ENCODE assay signal across 13 cellular contexts in genomic region chr2:183665976-183666375, GRCh38.
DNase-seq lines count a peak whose midpoint lies in the region; ATAC-seq and TF ChIP-seq lines count a peak whose summit lies in the region.
"Had no signal": no experiment of that assay in that cellular context is flagged by ENCODE, and none has a peak within 500 bp of the region (broad histone marks: within the 10 kb centered on the region; RNA-seq: fewer than 3 reads in every experiment).

No MANE protein-coding gene starts in this region.

- no peak overlapping the region for H3K23ac ChIP-seq in mesenchymal stem cell (ENCODE audit: low read length in 2 of 2)

- H3K9ac ChIP-seq in mammary epithelial cell (ENCODE audit: insufficient read depth, low read length) (no peak overlapping the region), mesenchymal stem cell (ENCODE audit: low read length) (no peak overlapping the region)

- H3K4me3 Mint-ChIP-seq in MCF 10A (ENCODE audit: unreplicated experiment) = no peak overlapping the region
- H3K4me3 Mint-ChIP-seq in CD4-positive, alpha-beta T cell = no peak overlapping the region
- H3K4me3 Mint-ChIP-seq: activated naive CD4-positive, alpha-beta T cell treated with anti-CD3 and anti-CD28 coated beads, Interleukin-2, amount 50 U/mL, for 24 hours had no signal

- H3K4me1 Mint-ChIP-seq in MCF 10A (ENCODE audit: insufficient read depth, unreplicated experiment) = no peaks in the 10 kb centered on the region
- H3K4me1 Mint-ChIP-seq in CD4-positive, alpha-beta T cell (ENCODE audit: low read depth) = no peaks in the 10 kb centered on the region
- H3K4me1 Mint-ChIP-seq: activated naive CD4-positive, alpha-beta T cell treated with anti-CD3 and anti-CD28 coated beads, Interleukin-2, amount 50 U/mL, for 24 hours had no signal

- H3K27ac Mint-ChIP-seq in MCF 10A (ENCODE audit: low read depth, unreplicated experiment) = no peak overlapping the region
- no peak overlapping the region for H3K27ac Mint-ChIP-seq in CD4-positive, alpha-beta T cell
- H3K27ac Mint-ChIP-seq: activated naive CD4-positive, alpha-beta T cell treated with anti-CD3 and anti-CD28 coated beads, Interleukin-2, amount 50 U/mL, for 24 hours had no signal

- no peaks in the 10 kb centered on the region for H4K20me1 ChIP-seq in mammary epithelial cell (ENCODE audit: insufficient read depth, low read length)

- H2BK12ac ChIP-seq in mesenchymal stem cell (ENCODE audit: low read length in 2 of 2) = no peak overlapping the region

- no peak overlapping the region for H3K4me3 ChIP-seq in mammary epithelial cell (replicated peaks in 1 of 3; ENCODE audit: insufficient read depth in 1 of 3, low read depth in 2 of 3, low read length in 3 of 3)
- no peak overlapping the region for H3K4me3 ChIP-seq in mesenchymal stem cell (ENCODE audit: insufficient read depth in 1 of 2, low read depth in 1 of 2, low read length in 2 of 2)
- H3K4me3 ChIP-seq: testis had no signal

- H3K36me3 Mint-ChIP-seq in MCF 10A (ENCODE audit: insufficient read depth, unreplicated experiment) = no peaks in the 10 kb centered on the region
- H3K36me3 Mint-ChIP-seq in CD4-positive, alpha-beta T cell (ENCODE audit: low read depth) = no peaks in the 10 kb centered on the region
- H3K36me3 Mint-ChIP-seq: activated naive CD4-positive, alpha-beta T cell treated with anti-CD3 and anti-CD28 coated beads, Interleukin-2, amount 50 U/mL, for 24 hours had no signal

- no peak overlapping the region for H3K4ac ChIP-seq in mesenchymal stem cell (ENCODE audit: low read depth in 1 of 2, low read length in 2 of 2)

- DNase-seq in MCF 10A (ENCODE audit: unreplicated experiment) (peak; percentile 20), mammary epithelial cell (no peak), astrocyte of the hippocampus (ENCODE audit: low read depth, low spot score) (peak; percentile 58), mesenchymal stem cell (peak; percentile 37), cerebellar cortex (ENCODE audit: low spot score) (no peak), SKM-1 (lab: John Stamatoyannopoulos, UW; ENCODE audit: unreplicated experiment) (no peak)
- no peak for DNase-seq in CD4-positive, alpha-beta T cell
- DNase-seq: activated CD4-positive, alpha-beta T cell treated with anti-CD3 and anti-CD28 coated beads for 1 hour; T-helper 1 cell; testis had no signal

- H3K9me3 Mint-ChIP-seq in MCF 10A (ENCODE audit: unreplicated experiment) = no peaks in the 10 kb centered on the region
- H3K9me3 Mint-ChIP-seq in CD4-positive, alpha-beta T cell = peaks cover 2% of the 10 kb centered on the region
- H3K9me3 Mint-ChIP-seq: activated naive CD4-positive, alpha-beta T cell treated with anti-CD3 and anti-CD28 coated beads, Interleukin-2, amount 50 U/mL, for 24 hours had no signal

- H4K91ac ChIP-seq in mesenchymal stem cell (ENCODE audit: low read length) = no peak overlapping the region

- H3K27me3 Mint-ChIP-seq in MCF 10A (ENCODE audit: insufficient read depth, unreplicated experiment) = no peaks in the 10 kb centered on the region
- no peaks in the 10 kb centered on the region for H3K27me3 Mint-ChIP-seq in CD4-positive, alpha-beta T cell
- H3K27me3 Mint-ChIP-seq: activated naive CD4-positive, alpha-beta T cell treated with anti-CD3 and anti-CD28 coated beads, Interleukin-2, amount 50 U/mL, for 24 hours had no signal

- in situ Hi-C loops in mammary epithelial cell (cut with MboI; ENCODE audit: low sequenced_read_pairs in 2 of 2) = no loop called here

- POLR2A ChIA-PET in MCF 10A (lab: Yijun Ruan, JAX) = interaction anchor here (0.7 kb wide), 1 partner anchor 156 kb away, joined by 3 read pairs; no protein-coding TSS in a partner anchor
- POLR2A ChIA-PET in CD4-positive, alpha-beta T cell (lab: Charles Lee) = no interaction called here

- no peak overlapping the region for H2AK5ac ChIP-seq in mesenchymal stem cell (ENCODE audit: low read length, severe bottlenecking)

- H4K8ac ChIP-seq in mesenchymal stem cell (ENCODE audit: low read length) = no peak overlapping the region

- dilution Hi-C loops in mammary epithelial cell (cut with HindIII; ENCODE audit: low sequenced_read_pairs) = no loop called here

- CTCF ChIA-PET in MCF 10A (lab: Yijun Ruan, JAX) (no interaction called here), mammary epithelial cell (lab: Charles Lee; ENCODE audit: low non-redundant PET) (no interaction called here)
- CTCF ChIA-PET in CD4-positive, alpha-beta T cell (lab: Charles Lee) = no interaction called here

- H2BK15ac ChIP-seq in mesenchymal stem cell (ENCODE audit: low read depth, poor library complexity, severe bottlenecking) = no peak overlapping the region

- BruUV-seq in MCF 10A (replicated peaks; lab: Mats Ljungman, UMichigan) = no TSS peak
- no TSS peak for BruUV-seq in mammary epithelial cell (replicated peaks; lab: Mats Ljungman, UMichigan)

- H2BK5ac ChIP-seq in mesenchymal stem cell (ENCODE audit: low read depth, low read length, poor library complexity, severe bottlenecking) = no peak overlapping the region

- H2AFZ ChIP-seq in mammary epithelial cell (ENCODE audit: low read depth, low read length) (no peak overlapping the region), mesenchymal stem cell (ENCODE audit: low read depth, low read length) (no peak overlapping the region)

- no peak overlapping the region for H3K27ac ChIP-seq in mammary epithelial cell (ENCODE audit: insufficient read depth, low read depth, low read length)
- no peak overlapping the region for H3K27ac ChIP-seq in mesenchymal stem cell (ENCODE audit: low read length, poor library complexity, severe bottlenecking)
- no peak overlapping the region for H3K27ac ChIP-seq in CD4-positive, alpha-beta T cell (ENCODE audit: low read depth, low read length)
- H3K27ac ChIP-seq: epithelial cell of prostate, testis had no signal

- intact Hi-C loops in MCF 10A (cut with micrococcal nuclease) (no loop called here), mammary epithelial cell (cut with micrococcal nuclease) (no loop called here)
- intact Hi-C loops in CD4-positive, alpha-beta T cell (cut with DNase I, micrococcal nuclease) = no loop called here

- no peak overlapping the region for H2BK120ac ChIP-seq in mesenchymal stem cell (ENCODE audit: low read depth, low read length)

- WGBS in mammary epithelial cell (ENCODE audit: low coverage, missing lambda C conversion rate) = 36% methylated on average over 1 of the region's 1 CpG
- WGBS in mesenchymal stem cell = no CpG with 5 or more reads among the region's 1 CpG

- H3K4me2 ChIP-seq in mammary epithelial cell (ENCODE audit: insufficient read depth, low read depth, low read length) = no peak overlapping the region
- H3K4me2 ChIP-seq in mesenchymal stem cell (ENCODE audit: low read length, poor library complexity, severe bottlenecking) = no peak overlapping the region

- H3K14ac ChIP-seq in mesenchymal stem cell (ENCODE audit: low read length in 2 of 2) = no peak overlapping the region

- H3K18ac ChIP-seq in mesenchymal stem cell (ENCODE audit: low read depth in 1 of 2, low read length in 2 of 2) = no peak overlapping the region

- H3K36me3 ChIP-seq in mammary epithelial cell (ENCODE audit: insufficient read depth, low read length) = no peaks in the 10 kb centered on the region
- H3K36me3 ChIP-seq in mesenchymal stem cell (ENCODE audit: control insufficient read depth in 1 of 2, insufficient read depth in 2 of 2, low read depth in 1 of 2, low read length in 2 of 2) = no peaks in the 10 kb centered on the region

- H3K27me3 ChIP-seq in mammary epithelial cell (ENCODE audit: insufficient read depth, low read length) = no peaks in the 10 kb centered on the region
- no peaks in the 10 kb centered on the region for H3K27me3 ChIP-seq in mesenchymal stem cell (ENCODE audit: control insufficient read depth in 1 of 2, insufficient read depth in 1 of 2, low read length in 2 of 2)
- no peaks in the 10 kb centered on the region for H3K27me3 ChIP-seq in CD4-positive, alpha-beta T cell (ENCODE audit: control insufficient read depth, insufficient read depth, low read length)
- H3K27me3 ChIP-seq: testis had no signal

- H3K9me3 ChIP-seq in mammary epithelial cell (replicated peaks; ENCODE audit: insufficient read depth, low read length) (no peaks in the 10 kb centered on the region), mesenchymal stem cell (ENCODE audit: control insufficient read depth, low read length) (no peaks in the 10 kb centered on the region)
- H3K9me3 ChIP-seq in CD4-positive, alpha-beta T cell (ENCODE audit: control insufficient read depth, low read length) = no peaks in the 10 kb centered on the region
- H3K9me3 ChIP-seq: testis had no signal

- no peak for ATAC-seq in CD4-positive, alpha-beta T cell (ENCODE audit: poor library complexity)
- ATAC-seq in GM19328 (IDR thresholded peaks at IDR 0.05; ENCODE audit: unreplicated experiment) = no peak

- H3K79me2 ChIP-seq in mammary epithelial cell (ENCODE audit: insufficient read depth, low read length) = no peaks in the 10 kb centered on the region

- H3K4me1 ChIP-seq in mammary epithelial cell (ENCODE audit: insufficient read depth, low read length) = no peaks in the 10 kb centered on the region
- no peaks in the 10 kb centered on the region for H3K4me1 ChIP-seq in mesenchymal stem cell (ENCODE audit: control insufficient read depth, insufficient read depth, low read depth, low read length)
- H3K4me1 ChIP-seq: testis had no signal

- no peaks in the 10 kb centered on the region for H3K79me1 ChIP-seq in mesenchymal stem cell (replicated peaks; ENCODE audit: low read length, poor library complexity, severe bottlenecking)

- TF ChIP-seq CTCF in MCF 10A (IDR thresholded peaks at IDR 0.05; ENCODE audit: unreplicated experiment) = no peak
- no peak for TF ChIP-seq CTCF in mammary epithelial cell (conservative IDR thresholded peaks at IDR 0.05 in 1 of 2, IDR thresholded peaks at IDR 0.05 in 1 of 2; ENCODE audit: extremely low read depth in 1 of 2, insufficient read depth in 1 of 2, low read depth in 1 of 2, low read length in 2 of 2)
- no peak for TF ChIP-seq CTCF in CD4-positive, alpha-beta T cell (IDR thresholded peaks at IDR 0.05)

Comparison
In these comparisons a context has a peak if more than half of its experiments do, and no peak if none do; other contexts are left out.
1. DNase-seq: peak in MCF 10A (single experiment), astrocyte of the hippocampus (single experiment) and mesenchymal stem cell (single experiment); none in mammary epithelial cell (single experiment), CD4-positive, alpha-beta T cell (0 of 10), cerebellar cortex (single experiment) and SKM-1 (single experiment).